Comparison of ENCODE assay signal across 18 cellular contexts in genomic region chr11:116065519-116065918, GRCh38.
"Had no signal": no experiment of that assay in that cellular context is flagged by ENCODE, and none has a peak within 500 bp of the region (broad histone marks: within the 10 kb centered on the region; RNA-seq: fewer than 3 reads in every experiment).

No MANE protein-coding gene starts in this region.

- H3K4me3 ChIP-seq: colonic mucosa, lung, thoracic aorta, transverse colon had no signal

- H3K4me1 ChIP-seq: colonic mucosa, transverse colon had no signal

- FAIRE-seq: endometrium, frontal cortex had no signal

- DNase-seq: cerebellar nuclear complex; colonic mucosa; effector memory CD4-positive, alpha-beta T cell; glutamatergic neuron; islet precursor cell; left ventricle myocardium superior; mesenchymal stem cell; naive B cell; stimulated activated CD4-positive, alpha-beta T cell treated with anti-CD3 and anti-CD28 coated beads, Interleukin-2, amount 100 ng/mL, for 24 hours; stimulated activated CD4-positive, alpha-beta T cell treated with anti-CD3 and anti-CD28 coated beads, Interleukin-4, amount 100 ng/mL, for 4 hours; stimulated activated naive B cell treated with anti-CD40 and anti-IgM and Interleukin-4, amounts not matched to agents 10 μg/mL and 1 μg/mL and 100 μg/mL, for 72 hours; stimulated activated naive CD8-positive, alpha-beta T cell treated with anti-CD3 and anti-CD28 coated beads, Interleukin-15, amount 100 ng/mL, for 72 hours; transverse colon had no signal

- H3K27me3 ChIP-seq: colonic mucosa, transverse colon had no signal

- H3K27ac ChIP-seq: colonic mucosa, neutrophil, thoracic aorta, transverse colon had no signal

- H3K36me3 ChIP-seq: colonic mucosa, neutrophil, thoracic aorta, transverse colon had no signal

- H3K9me3 ChIP-seq: colonic mucosa, neutrophil, thoracic aorta, transverse colon had no signal
